Comparison of ENCODE assay signal across 19 cellular contexts in the genomic region with DNA sequence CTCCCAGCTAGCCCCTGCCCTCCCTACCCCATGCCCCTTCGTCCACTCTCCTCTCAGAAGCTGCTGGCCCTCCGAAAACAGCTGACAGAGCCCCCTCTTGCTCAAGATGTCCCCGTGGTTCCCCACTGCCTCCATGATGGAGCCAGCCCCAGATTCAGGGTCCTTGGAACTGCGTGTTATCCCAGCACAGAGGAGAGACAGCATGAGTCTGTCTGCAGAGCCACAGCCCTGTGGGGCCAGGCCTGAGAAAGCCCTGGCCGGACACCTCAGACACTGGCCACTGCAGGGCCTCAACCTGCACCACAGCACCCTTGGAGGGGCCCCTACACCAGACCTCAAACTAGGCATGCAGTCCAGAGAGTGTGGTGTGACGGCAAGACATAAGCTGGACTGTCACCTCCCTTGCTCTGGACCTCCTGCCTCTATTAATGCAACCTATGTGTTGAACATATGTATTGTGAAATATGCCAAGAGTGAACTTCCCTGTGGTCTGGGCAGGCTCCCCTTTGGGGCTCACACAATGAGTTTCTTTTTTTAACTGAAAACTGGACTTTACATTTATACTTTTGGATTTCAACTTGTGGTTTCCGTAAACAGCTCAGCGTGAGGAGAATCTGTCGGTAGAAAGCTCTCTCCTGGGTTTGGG. TPM values are rescaled to one million over a fixed set of nuclear protein-coding genes. Genes with fewer than 3 reads are reported as not detected.
"Had no signal": no experiment of that assay in that cellular context is flagged by ENCODE, and none has a peak within 500 bp of the region (broad histone marks: within the 10 kb centered on the region; RNA-seq: fewer than 3 reads in every experiment).

No MANE protein-coding gene starts in this region.

- DNase-seq: activated CD4-positive, CD25-positive, alpha-beta regulatory T cell; midbrain; occipital lobe had no signal

- H3K4me1 Mint-ChIP-seq: activated naive CD8-positive, alpha-beta T cell treated with anti-CD3 and anti-CD28 coated beads for 36 hours; nephron; stimulated activated naive CD8-positive, alpha-beta T cell treated with anti-CD3 and anti-CD28 coated beads, Interleukin-15, amount 100 ng/mL, for 72 hours had no signal

- H3K9me3 ChIP-seq: suprapubic skin, transverse colon, vagina had no signal

- H3K4me3 Mint-ChIP-seq: activated CD8-positive, alpha-beta T cell treated with anti-CD3 and anti-CD28 coated beads for 36 hours; activated naive CD8-positive, alpha-beta T cell treated with anti-CD3 and anti-CD28 coated beads for 36 hours; effector memory CD8-positive, alpha-beta T cell; nephron; stimulated activated naive CD8-positive, alpha-beta T cell treated with anti-CD3 and anti-CD28 coated beads, Interleukin-15, amount 100 ng/mL, for 72 hours had no signal

- H3K4me3 ChIP-seq: hepatocyte, skin epidermis, suprapubic skin, transverse colon, vagina had no signal

- H3K9me3 Mint-ChIP-seq: activated CD8-positive, alpha-beta T cell treated with anti-CD3 and anti-CD28 coated beads for 36 hours; activated naive CD8-positive, alpha-beta T cell treated with anti-CD3 and anti-CD28 coated beads for 36 hours; stimulated activated naive CD8-positive, alpha-beta T cell treated with anti-CD3 and anti-CD28 coated beads, Interleukin-15, amount 100 ng/mL, for 72 hours had no signal

- H3K27ac Mint-ChIP-seq: activated CD8-positive, alpha-beta T cell treated with anti-CD3 and anti-CD28 coated beads for 36 hours; activated naive CD8-positive, alpha-beta T cell treated with anti-CD3 and anti-CD28 coated beads for 36 hours; effector memory CD8-positive, alpha-beta T cell; nephron; progenitor cell of endocrine pancreas; stimulated activated naive CD8-positive, alpha-beta T cell treated with anti-CD3 and anti-CD28 coated beads, Interleukin-15, amount 100 ng/mL, for 72 hours had no signal

- H3K27ac ChIP-seq: epithelial cell of prostate, foreskin keratinocyte, hepatocyte, skin epidermis, suprapubic skin, transverse colon, vagina had no signal

- H3K36me3 Mint-ChIP-seq: activated naive CD8-positive, alpha-beta T cell treated with anti-CD3 and anti-CD28 coated beads for 36 hours had no signal

- H3K4me1 ChIP-seq: foreskin keratinocyte, suprapubic skin, transverse colon, vagina had no signal

- H3K27me3 ChIP-seq: transverse colon, vagina had no signal

- H3K36me3 ChIP-seq: suprapubic skin, transverse colon, vagina had no signal

RNA-seq across cellular contexts. Expression of a gene that starts 9.6 kb away (rescaled TPM):
- total RNA-seq: activated CD8-positive, alpha-beta T cell treated with anti-CD3 and anti-CD28 coated beads for 36 hours; activated naive CD8-positive, alpha-beta T cell treated with anti-CD3 and anti-CD28 coated beads for 36 hours; cardiac septum; dermis microvascular lymphatic vessel endothelial cell; lung microvascular endothelial cell; occipital lobe; progenitor cell of endocrine pancreas; transverse colon; vagina had no signal

RNA-seq across cellular contexts. Expression of a gene that starts 19.9 kb away (rescaled TPM):
- total RNA-seq: activated CD8-positive, alpha-beta T cell treated with anti-CD3 and anti-CD28 coated beads for 36 hours; dermis microvascular lymphatic vessel endothelial cell; foreskin keratinocyte; lung microvascular endothelial cell had no signal
- polyA plus RNA-seq: foreskin keratinocyte had no signal

RNA-seq across cellular contexts. Expression of a gene that starts 41.4 kb away (rescaled TPM):
- total RNA-seq: vagina had no signal
